Comparison of ENCODE assay signal across 1 cellular context in the genomic region with DNA sequence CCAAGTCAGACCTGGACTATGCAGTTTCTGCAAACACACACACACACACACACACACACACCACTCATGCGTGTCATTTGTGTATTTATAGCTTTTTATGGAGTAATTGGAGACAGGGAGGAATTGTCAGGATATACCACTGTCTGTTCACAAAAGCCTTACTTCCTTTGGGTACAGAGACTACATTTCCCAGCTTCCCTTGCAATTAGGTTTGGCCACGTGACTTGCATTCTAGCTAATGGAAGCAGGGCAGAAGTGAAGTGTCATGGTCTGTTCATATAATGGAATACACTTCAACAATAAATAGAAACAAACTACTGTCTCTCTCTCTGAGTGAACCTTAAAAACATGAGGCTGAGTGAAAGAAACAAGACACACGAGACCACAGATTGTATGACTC.
A peak's percentile ranks its signal among the peaks of the same experiment; 100 is the strongest.
TF ChIP-seq lines count a peak whose summit lies in the region.

No MANE protein-coding gene starts in this region.

TF ChIP-seq in HepG2, 621 proteins besides CTCF, POLR2A, EP300 and RAD21 (continued from another document):
- TF ChIP-seq, protein P1, sequence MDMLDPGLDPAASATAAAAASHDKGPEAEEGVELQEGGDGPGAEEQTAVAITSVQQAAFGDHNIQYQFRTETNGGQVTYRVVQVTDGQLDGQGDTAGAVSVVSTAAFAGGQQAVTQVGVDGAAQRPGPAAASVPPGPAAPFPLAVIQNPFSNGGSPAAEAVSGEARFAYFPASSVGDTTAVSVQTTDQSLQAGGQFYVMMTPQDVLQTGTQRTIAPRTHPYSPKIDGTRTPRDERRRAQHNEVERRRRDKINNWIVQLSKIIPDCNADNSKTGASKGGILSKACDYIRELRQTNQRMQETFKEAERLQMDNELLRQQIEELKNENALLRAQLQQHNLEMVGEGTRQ (IDR thresholded peaks at IDR 0.05; ENCODE audit: low read depth, low read length), result peak; percentile 36; the same call in 1 of the 2 replicates
- TF ChIP-seq, protein P1 (CRISPR knock-in tag; IDR thresholded peaks at IDR 0.05; ENCODE audit: borderline replicate concordance), result peak; percentile 52; the same call in 1 of the 2 replicates
- TF ChIP-seq ZNF709 (CRISPR knock-in tag; IDR thresholded peaks at IDR 0.05) (no peak), ZNF143 (CRISPR knock-in tag; IDR thresholded peaks at IDR 0.05) (peak; percentile 84), SOX5 (CRISPR knock-in tag; IDR thresholded peaks at IDR 0.05; ENCODE audit: borderline replicate concordance) (no peak)
